Comparison of ENCODE assay signal across 21 cellular contexts in genomic region chr2:216615298-216616082, GRCh38. TPM values are rescaled to one million over a fixed set of nuclear protein-coding genes. Genes with fewer than 3 reads are reported as not detected.
"Had no signal": no experiment of that assay in that cellular context is flagged by ENCODE, and none has a peak within 500 bp of the region (broad histone marks: within the 10 kb centered on the region; RNA-seq: fewer than 3 reads in every experiment).

No MANE protein-coding gene starts in this region.

- H3K27ac ChIP-seq: coronary artery, esophagus squamous epithelium, hepatocyte, left ventricle myocardium inferior, tibial artery had no signal

- H3K4me3 ChIP-seq: coronary artery, esophagus squamous epithelium, hepatocyte, left ventricle myocardium inferior, tibial artery had no signal

- H3K9me3 ChIP-seq: esophagus squamous epithelium, left ventricle myocardium inferior, tibial artery had no signal

- H3K79me2 ChIP-seq: hepatocyte had no signal

- ATAC-seq: activated CD8-positive, alpha-beta T cell treated with anti-CD3 and anti-CD28 coated beads, Interleukin-2, amount 10 ng/mL, durations not matched to agents 7 days and 5 days; natural killer cell; right cardiac atrium had no signal

- H2AFZ ChIP-seq: hepatocyte had no signal

- H3K27me3 ChIP-seq: esophagus squamous epithelium, hepatocyte, tibial artery had no signal

- DNase-seq: activated B cell treated with CpG ODN at 0.5 μM for 24 hours; activated CD4-positive, alpha-beta T cell treated with anti-CD3 and anti-CD28 coated beads, Interleukin-2, amount 10 ng/mL, durations not matched to agents 24 days and 14 days; activated CD8-positive, alpha-beta memory T cell treated with anti-CD3 and anti-CD28 coated beads, Interleukin-2, amount 50 U/mL, for 48 hours; activated CD8-positive, alpha-beta T cell treated with anti-CD3 and anti-CD28 coated beads, Interleukin-2, amount 10 ng/mL, durations not matched to agents 7 days and 5 days; activated naive CD8-positive, alpha-beta T cell treated with anti-CD3 and anti-CD28 coated beads for 36 hours; amygdala; effector CD4-positive, alpha-beta T cell; esophagus squamous epithelium; left ventricle myocardium inferior; natural killer cell; right cardiac atrium; small intestine; stimulated activated CD4-positive, alpha-beta T cell treated with anti-CD3 and anti-CD28 coated beads, Interleukin-4, amount 100 ng/mL, for 24 hours; stimulated activated naive CD4-positive, alpha-beta T cell; tibial artery had no signal

- H3K4me1 ChIP-seq: esophagus squamous epithelium had no signal

- H3K36me3 ChIP-seq: esophagus squamous epithelium, left ventricle myocardium inferior, tibial artery had no signal

- FAIRE-seq: endothelial cell of umbilical vein, keratinocyte, small intestine, TTC549, urothelium cell line had no signal

- H3K4me2 ChIP-seq: hepatocyte had no signal

RNA-seq across cellular contexts. Expression of gene IGFBP2, which starts 17.7 kb away (rescaled TPM):
- total RNA-seq: activated B cell treated with CpG ODN at 0.5 μM for 24 hours had no signal
